ENCODE assay signal across 8 cellular contexts in genomic region chr20:50191566-50192363, GRCh38. TPM values are rescaled to one million over a fixed set of nuclear protein-coding genes. Genes with fewer than 3 reads are reported as not detected.
DNase-seq lines count a peak whose midpoint lies in the region; ATAC-seq, FAIRE-seq and TF ChIP-seq lines count a peak whose summit lies in the region.

No MANE protein-coding gene starts in this region.

- peak overlapping the region; percentile 22 for H3K4me2 ChIP-seq in keratinocyte (ENCODE audit: control insufficient read depth, extremely low read depth, insufficient read depth, low read depth, low read length)

- H3K4me1 ChIP-seq in CD8-positive, alpha-beta memory T cell (ENCODE audit: insufficient read depth, low read length) = peaks cover 22% of the 10 kb centered on the region
- peaks cover 18% of the 10 kb centered on the region for H3K4me1 ChIP-seq in keratinocyte (ENCODE audit: control insufficient read depth, extremely low read depth, insufficient read depth, low read length)

- H3K4me1 Mint-ChIP-seq in CD8-positive, alpha-beta memory T cell = peaks cover 34 to 39% (median 35%) of the 10 kb centered on the region in 3 donors

- no peaks in the 10 kb centered on the region for H3K27me3 ChIP-seq in CD8-positive, alpha-beta memory T cell (ENCODE audit: insufficient read depth, low read length, poor library complexity, severe bottlenecking)
- no peaks in the 10 kb centered on the region for H3K27me3 ChIP-seq in keratinocyte (ENCODE audit: control insufficient read depth, extremely low read depth, insufficient read depth, low read length)

- peaks cover 26% of the 10 kb centered on the region for H4K20me1 ChIP-seq in keratinocyte (ENCODE audit: control insufficient read depth, extremely low read depth, insufficient read depth, low read length)

- no peaks in the 10 kb centered on the region for H3K36me3 ChIP-seq in CD8-positive, alpha-beta memory T cell (ENCODE audit: insufficient read depth, low read length)
- no peaks in the 10 kb centered on the region for H3K36me3 ChIP-seq in KOPT-K1 (ENCODE audit: insufficient read depth, low read length)
- peaks cover 2 to 18% of the 10 kb centered on the region in 2 experiments for H3K36me3 ChIP-seq in keratinocyte (ENCODE audit: control insufficient read depth in 2 of 2, extremely low read depth in 1 of 2, insufficient read depth in 2 of 2, low read length in 2 of 2)

- H3K4me3 Mint-ChIP-seq in CD8-positive, alpha-beta memory T cell = peak overlapping the region; percentile 94 to 98 (median 96)

- H3K9me3 Mint-ChIP-seq in CD8-positive, alpha-beta memory T cell = no peaks in the 10 kb centered on the region

- no peak for TF ChIP-seq CTCF in keratinocyte (optimal IDR thresholded peaks at IDR 0.05 in 1 of 3, IDR thresholded peaks at IDR 0.05 in 1 of 3, conservative IDR thresholded peaks at IDR 0.05 in 1 of 3; ENCODE audit: extremely low read depth in 1 of 3, insufficient read depth in 2 of 3, low read length in 3 of 3)

- H3K36me3 Mint-ChIP-seq in CD8-positive, alpha-beta memory T cell = peaks cover 0 to 14% (median 0%) of the 10 kb centered on the region in 3 donors

- POLR2A ChIA-PET in CD8-positive, alpha-beta memory T cell (lab: Charles Lee) = interaction anchor here (0.5 to 2.0 kb wide), 12 partner anchors 14 to 767 kb away, joined by 3 to 9 read pairs (median 4); partner anchors contain the start of genes DPM1, MOCS3 and PTPN1

- H3K9me3 ChIP-seq in CD8-positive, alpha-beta memory T cell (ENCODE audit: low read length) = no peaks in the 10 kb centered on the region
- H3K9me3 ChIP-seq in KOPT-K1 (ENCODE audit: insufficient read depth, low read length, poor library complexity, severe bottlenecking) = no peaks in the 10 kb centered on the region
- H3K9me3 ChIP-seq in keratinocyte (ENCODE audit: control insufficient read depth, low read depth, low read length) = no peaks in the 10 kb centered on the region

- in situ Hi-C loops in T47D (cut with HindIII; ENCODE audit: low pct_unique_long_range_greater_than_20kb, low sequenced_read_pairs) = no loop called here

- CTCF ChIA-PET in CD8-positive, alpha-beta memory T cell (lab: Charles Lee) = interaction anchor here (0.8 to 1.6 kb wide), 8 partner anchors 19 to 397 kb away, joined by 3 to 7 read pairs (median 4); no protein-coding TSS in a partner anchor

- peak; percentile 11 to 71 (median 64) for DNase-seq in CD8-positive, alpha-beta memory T cell
- DNase-seq in T-helper 9 cell (peak; percentile 47), T47D (ENCODE audit: low read depth in 1 of 2, low spot score in 1 of 2) (peak; percentile 71 to 86), keratinocyte (ENCODE audit: low read depth, low spot score) (no peak), superior temporal gyrus (ENCODE audit: extremely low spot score) (no peak)
- peak; percentile 52 for DNase-seq in stimulated activated CD4-positive, alpha-beta T cell treated with anti-CD3 and anti-CD28 coated beads, Interleukin-1b, Interleukin-23, amount 100 ng/mL, for 48 hours

- H3K9ac ChIP-seq in keratinocyte (ENCODE audit: control insufficient read depth, extremely low read depth, insufficient read depth, low read length) = peak overlapping the region; percentile 98

- ATAC-seq in GM19452 (IDR thresholded peaks at IDR 0.05; ENCODE audit: unreplicated experiment) = peak; percentile 31

- dilution Hi-C loops in keratinocyte (cut with MboI; ENCODE audit: extremely low pct_ligation_motif_present, low sequenced_read_pairs) = no loop called here

- H3K9me1 ChIP-seq in keratinocyte (ENCODE audit: control insufficient read depth, extremely low read depth, insufficient read depth, low read length) = no peaks in the 10 kb centered on the region

- peaks cover 0 to 3% of the 10 kb centered on the region in 2 donors for H3K27me3 Mint-ChIP-seq in CD8-positive, alpha-beta memory T cell

- H3K27ac Mint-ChIP-seq in CD8-positive, alpha-beta memory T cell = peak overlapping the region; percentile 86 to 97 (median 94)

- H3K27ac ChIP-seq in CD8-positive, alpha-beta memory T cell (ENCODE audit: low read depth, low read length) = peak overlapping the region; percentile 85
- peak overlapping the region; percentile 62 for H3K27ac ChIP-seq in KOPT-K1 (ENCODE audit: low read depth, low read length, poor library complexity, severe bottlenecking)
- H3K27ac ChIP-seq in keratinocyte (ENCODE audit: control insufficient read depth, insufficient read depth, low read length) = peak overlapping the region; percentile 90

- H2AFZ ChIP-seq in keratinocyte (ENCODE audit: control insufficient read depth, low read length) = no peak overlapping the region

- peaks cover 27% of the 10 kb centered on the region for H3K79me2 ChIP-seq in keratinocyte (ENCODE audit: control insufficient read depth, insufficient read depth, low read length)

- no peak for FAIRE-seq in keratinocyte (lab: Jason Lieb, UNC)

- H3K4me3 ChIP-seq in CD8-positive, alpha-beta memory T cell (ENCODE audit: low read length) = peak overlapping the region; percentile 74
- peak overlapping the region; percentile 78 to 94 (median 90) for H3K4me3 ChIP-seq in keratinocyte (ENCODE audit: control insufficient read depth in 2 of 3, extremely low read depth in 1 of 3, insufficient read depth in 2 of 3, low read depth in 1 of 3, low read length in 3 of 3)

RNA-seq across cellular contexts. Expression of gene CEBPB, which starts 1.1 kb away (rescaled TPM):
- 10 to 100 TPM; 25.3 to 29.1 TPM for total RNA-seq in CD8-positive, alpha-beta memory T cell
- 27.0 TPM for polyA plus RNA-seq in CD8-positive, alpha-beta memory T cell
- 11.2 to 23.1 TPM (median 15.8 TPM) in 3 replicates for polyA plus RNA-seq in keratinocyte
- polyA plus RNA-seq in keratinocyte (2011; ENCODE audit: low read depth) = 29.3 TPM
- polyA plus RNA-seq in keratinocyte (2011; cell fraction: cytosol; rRNA removed) = 8.5 and 17.2 TPM in 2 replicates
- 15.7 and 21.8 TPM in 2 replicates for polyA plus RNA-seq in keratinocyte (2011; cell fraction: nucleus; rRNA removed)
- polyA plus RNA-seq in keratinocyte (2012; ENCODE audit: low replicate concordance) = 20.9 and 67.3 TPM in 2 replicates
- 3.1 to 4.4 TPM (median 4.1 TPM) in 3 replicates for polyA minus RNA-seq in keratinocyte
- 61.0 TPM for polyA minus RNA-seq in keratinocyte (2011; cell fraction: cytosol; rRNA and poly(A)+ RNA removed)
- 16.2 and 23.4 TPM in 2 replicates for polyA minus RNA-seq in keratinocyte (2011; cell fraction: nucleus; rRNA and poly(A)+ RNA removed)

RNA-seq across cellular contexts. Expression of gene PEDS1, which starts 38.2 kb away (rescaled TPM):
- total RNA-seq in CD8-positive, alpha-beta memory T cell = 10 to 100 TPM; 20.2 to 23.6 TPM
- polyA plus RNA-seq in CD8-positive, alpha-beta memory T cell = 26.9 TPM
- 48.7 to 77.3 TPM (median 62.3 TPM) in 3 replicates for polyA plus RNA-seq in keratinocyte
- polyA plus RNA-seq in keratinocyte (2011; ENCODE audit: low read depth) = 33.8 TPM
- 70.2 and 70.3 TPM in 2 replicates for polyA plus RNA-seq in keratinocyte (2011; cell fraction: cytosol; rRNA removed)
- polyA plus RNA-seq in keratinocyte (2011; cell fraction: nucleus; rRNA removed) = 95.5 and 103 TPM in 2 replicates
- 45.3 and 52.4 TPM in 2 replicates for polyA plus RNA-seq in keratinocyte (2012; ENCODE audit: low replicate concordance)
- polyA minus RNA-seq in keratinocyte = 117 to 209 TPM (median 146 TPM) in 3 replicates
- polyA minus RNA-seq in keratinocyte (2011; cell fraction: cytosol; rRNA and poly(A)+ RNA removed) = 103 TPM
- polyA minus RNA-seq in keratinocyte (2011; cell fraction: nucleus; rRNA and poly(A)+ RNA removed) = 42.4 and 47.5 TPM in 2 replicates

Comparison
In these comparisons a context has a peak if more than half of its experiments do, and no peak if none do; other contexts are left out.
1. DNase-seq: peak in CD8-positive, alpha-beta memory T cell (5 of 5), T-helper 9 cell (single experiment), T47D (2 of 2) and stimulated activated CD4-positive, alpha-beta T cell treated with anti-CD3 and anti-CD28 coated beads, Interleukin-1b, Interleukin-23, amount 100 ng/mL, for 48 hours (single experiment); none in keratinocyte (single experiment) and superior temporal gyrus (single experiment).
2. Peak in every context shown above with its lines, with median percentiles within 50 percentile points of each other: H3K27ac ChIP-seq.